Comparison of ENCODE assay signal across 8 cellular contexts in the genomic region with DNA sequence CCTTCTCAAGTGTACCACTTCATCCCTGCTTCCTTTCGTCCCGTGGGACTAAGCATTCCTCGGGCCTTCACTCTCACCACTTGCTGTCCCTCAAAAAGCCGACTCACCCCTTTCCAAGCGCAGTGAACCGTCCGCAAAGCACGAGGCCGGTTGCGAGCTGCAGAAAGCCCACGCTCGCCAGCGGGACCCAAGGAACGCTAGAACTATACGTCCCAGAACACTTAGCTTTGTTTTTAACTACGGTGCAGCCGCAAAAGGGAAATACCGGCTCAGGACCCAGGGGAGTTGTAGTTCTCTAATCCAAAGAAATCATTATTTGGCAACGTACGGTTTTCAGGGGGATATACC. TPM values are rescaled to one million over a fixed set of nuclear protein-coding genes. Genes with fewer than 3 reads are reported as not detected.
DNase-seq lines count a peak whose midpoint lies in the region; ATAC-seq and TF ChIP-seq lines count a peak whose summit lies in the region.

No MANE protein-coding gene starts in this region.

- TF ChIP-seq CTCF in foreskin keratinocyte (conservative IDR thresholded peaks at IDR 0.05): no peak
- no peak for TF ChIP-seq CTCF in neutrophil (IDR thresholded peaks at IDR 0.05)

- peak overlapping the region; percentile 85 to 97 for H3K4me3 ChIP-seq in neutrophil (ENCODE audit: low read depth in 1 of 2, low read length in 1 of 2)

- peak; percentile 51 for DNase-seq in stimulated activated CD4-positive, alpha-beta T cell treated with anti-CD3 and anti-CD28 coated beads, Interleukin-15, amount 100 ng/mL, for 24 hours
- no peak for DNase-seq in stimulated activated CD4-positive, alpha-beta T cell treated with anti-CD3 and anti-CD28 coated beads, Interleukin-12 subunit alpha, Interleukin-12 subunit beta, amount 100 ng/mL, for 4 hours
- DNase-seq in activated CD4-positive, alpha-beta memory T cell treated with anti-CD3 and anti-CD28 coated beads for 36 hours: peak; percentile 49
- DNase-seq in foreskin keratinocyte (peak in 1 of 2 donors; percentile 28), T1000 (lab: John Stamatoyannopoulos, UW) (no peak)

- CTCF ChIA-PET in activated CD4-positive, alpha-beta memory T cell treated with anti-CD3 and anti-CD28 coated beads for 36 hours (lab: Charles Lee): interaction anchor here (1.1 to 5.7 kb wide), 5 partner anchors 42 to 407 kb away, joined by 3 to 28 read pairs (median 11); no protein-coding TSS in a partner anchor

- peak; percentile 12 for ATAC-seq in HG03432 (IDR thresholded peaks at IDR 0.05; ENCODE audit: unreplicated experiment)
- peak; percentile 52 for ATAC-seq in foreskin keratinocyte
- no peak for ATAC-seq in GM18517 (IDR thresholded peaks at IDR 0.05; ENCODE audit: unreplicated experiment)

- H3K27me3 Mint-ChIP-seq in activated CD4-positive, alpha-beta memory T cell treated with anti-CD3 and anti-CD28 coated beads for 36 hours: no peaks in the 10 kb centered on the region

- H3K27me3 ChIP-seq in foreskin keratinocyte (no peaks in the 10 kb centered on the region), neutrophil (no peaks in the 10 kb centered on the region)

- H3K9me3 ChIP-seq in neutrophil: no peaks in the 10 kb centered on the region

- H3K27ac Mint-ChIP-seq in activated CD4-positive, alpha-beta memory T cell treated with anti-CD3 and anti-CD28 coated beads for 36 hours: peak overlapping the region; percentile 99

- peak overlapping the region; percentile 99 for H3K4me3 Mint-ChIP-seq in activated CD4-positive, alpha-beta memory T cell treated with anti-CD3 and anti-CD28 coated beads for 36 hours

- peaks cover 17% of the 10 kb centered on the region for H3K36me3 ChIP-seq in neutrophil

- peaks cover 6% of the 10 kb centered on the region for H3K9me3 Mint-ChIP-seq in activated CD4-positive, alpha-beta memory T cell treated with anti-CD3 and anti-CD28 coated beads for 36 hours

- POLR2A ChIA-PET in activated CD4-positive, alpha-beta memory T cell treated with anti-CD3 and anti-CD28 coated beads for 36 hours (lab: Charles Lee): interaction anchor here (1.4 to 2.2 kb wide), 4 partner anchors 9 to 309 kb away, joined by 3 to 9 read pairs (median 6); a partner anchor contains a TSS

- peaks cover 29% of the 10 kb centered on the region for H3K4me1 Mint-ChIP-seq in activated CD4-positive, alpha-beta memory T cell treated with anti-CD3 and anti-CD28 coated beads for 36 hours (ENCODE audit: low read depth)

- H3K27ac ChIP-seq in foreskin keratinocyte (no peak overlapping the region), neutrophil (peak overlapping the region; percentile 88)

- intact Hi-C loops in activated CD4-positive, alpha-beta memory T cell treated with anti-CD3 and anti-CD28 coated beads for 36 hours (cut with micrococcal nuclease): loop anchor here (2.0 to 5.0 kb wide), 2 partner anchors 118 to 338 kb away; a partner anchor contains a TSS

- H3K4me1 ChIP-seq in foreskin keratinocyte (peaks cover 8% of the 10 kb centered on the region), neutrophil (ENCODE audit: control insufficient read depth in 1 of 2, insufficient read depth in 1 of 2, low read depth in 1 of 2, low read length in 1 of 2) (peaks cover 22 to 26% of the 10 kb centered on the region in 2 experiments)

- H3K36me3 Mint-ChIP-seq in activated CD4-positive, alpha-beta memory T cell treated with anti-CD3 and anti-CD28 coated beads for 36 hours: peaks cover 27% of the 10 kb centered on the region

RNA-seq across cellular contexts. Expression of a gene that starts 0.5 kb away (rescaled TPM):
- total RNA-seq in activated CD4-positive, alpha-beta memory T cell treated with anti-CD3 and anti-CD28 coated beads for 36 hours: 10 to 100 TPM; 69.4 to 73.2 TPM
- total RNA-seq in foreskin keratinocyte: 46.7 and 48.0 TPM in 2 replicates
- polyA plus RNA-seq in foreskin keratinocyte: 57.0 and 59.1 TPM in 2 replicates

RNA-seq across cellular contexts. Expression of a gene that starts 6.4 kb away (rescaled TPM):
- total RNA-seq in activated CD4-positive, alpha-beta memory T cell treated with anti-CD3 and anti-CD28 coated beads for 36 hours: 10 to 100 TPM; 51.3 to 55.0 TPM
- 48.0 and 54.8 TPM in 2 replicates for total RNA-seq in foreskin keratinocyte
- polyA plus RNA-seq in foreskin keratinocyte: 63.6 and 64.1 TPM in 2 replicates

RNA-seq across cellular contexts. Expression of a gene that starts 15.0 kb away (rescaled TPM):
- total RNA-seq in activated CD4-positive, alpha-beta memory T cell treated with anti-CD3 and anti-CD28 coated beads for 36 hours: not detected
- total RNA-seq in foreskin keratinocyte: 3.2 and 3.6 TPM in 2 replicates
- 4.6 and 5.3 TPM in 2 replicates for polyA plus RNA-seq in foreskin keratinocyte

RNA-seq across cellular contexts. Expression of a gene that starts 52.3 kb away (rescaled TPM):
- total RNA-seq in activated CD4-positive, alpha-beta memory T cell treated with anti-CD3 and anti-CD28 coated beads for 36 hours: not detected
- 0.04 TPM in 1 of 2 replicates, not detected in the other for total RNA-seq in foreskin keratinocyte
- 0.12 TPM in 2 replicates for polyA plus RNA-seq in foreskin keratinocyte

Comparison
In these comparisons a context has a peak if more than half of its experiments do, and no peak if none do; other contexts are left out.
1. DNase-seq: peak in stimulated activated CD4-positive, alpha-beta T cell treated with anti-CD3 and anti-CD28 coated beads, Interleukin-15, amount 100 ng/mL, for 24 hours (single experiment) and activated CD4-positive, alpha-beta memory T cell treated with anti-CD3 and anti-CD28 coated beads for 36 hours (single experiment); none in stimulated activated CD4-positive, alpha-beta T cell treated with anti-CD3 and anti-CD28 coated beads, Interleukin-12 subunit alpha, Interleukin-12 subunit beta, amount 100 ng/mL, for 4 hours (single experiment) and T1000 (single experiment).